Comparison of ENCODE assay signal across 16 cellular contexts in the genomic region with DNA sequence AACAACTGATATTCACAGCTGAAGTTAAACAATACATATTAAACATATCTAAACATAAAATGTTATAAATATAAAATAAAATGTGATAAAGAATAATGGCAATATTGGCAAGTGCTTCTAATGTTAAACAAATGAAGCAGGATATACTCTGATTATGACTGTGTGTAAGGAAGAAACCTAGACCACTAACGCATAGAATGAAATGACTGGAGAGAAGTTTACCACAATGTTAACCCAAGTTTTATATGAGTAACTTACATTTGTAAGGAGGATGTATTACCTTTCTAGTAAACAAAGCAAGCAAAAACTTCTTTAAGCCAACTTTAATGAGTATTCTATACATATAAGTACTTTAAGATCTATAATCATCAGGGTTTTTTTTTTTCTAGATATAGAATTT. TPM values are rescaled to one million over a fixed set of nuclear protein-coding genes. Genes with fewer than 3 reads are reported as not detected.
DNase-seq lines count a peak whose midpoint lies in the region; ATAC-seq and TF ChIP-seq lines count a peak whose summit lies in the region.
"Had no signal": no experiment of that assay in that cellular context is flagged by ENCODE, and none has a peak within 500 bp of the region (broad histone marks: within the 10 kb centered on the region; RNA-seq: fewer than 3 reads in every experiment).

No MANE protein-coding gene starts in this region.

- TF ChIP-seq EP300 in esophagus muscularis mucosa (IDR thresholded peaks at IDR 0.05): no peak

- no peaks in the 10 kb centered on the region for H3K27me3 ChIP-seq in CD4-positive, alpha-beta T cell (ENCODE audit: control insufficient read depth, insufficient read depth, low read length)
- H3K27me3 ChIP-seq in esophagus muscularis mucosa: no peaks in the 10 kb centered on the region

- H3K27me3 Mint-ChIP-seq in activated T-cell treated with anti-CD3 and anti-CD28 coated beads, Interleukin-2, amount 50 U/mL, for 72 hours (ENCODE audit: low read depth): no peaks in the 10 kb centered on the region
- H3K27me3 Mint-ChIP-seq in activated T-cell treated with anti-CD3 and anti-CD28 coated beads, Interleukin-2, amount 50 U/mL, for 4 hours (ENCODE audit: low read depth): no peaks in the 10 kb centered on the region
- no peaks in the 10 kb centered on the region for H3K27me3 Mint-ChIP-seq in central memory CD8-positive, alpha-beta T cell
- no peaks in the 10 kb centered on the region for H3K27me3 Mint-ChIP-seq in stimulated activated naive CD8-positive, alpha-beta T cell treated with anti-CD3 and anti-CD28 coated beads, Interleukin-15, amount 100 ng/mL, for 72 hours
- no peaks in the 10 kb centered on the region for H3K27me3 Mint-ChIP-seq in CD4-positive, alpha-beta T cell
- H3K27me3 Mint-ChIP-seq: B cell; CD4-positive, alpha-beta memory T cell had no signal

- TF ChIP-seq POLR2A in esophagus muscularis mucosa (IDR thresholded peaks at IDR 0.05; ENCODE audit: low read depth): no peak

- no peaks in the 10 kb centered on the region for H3K4me1 Mint-ChIP-seq in activated T-cell treated with anti-CD3 and anti-CD28 coated beads, Interleukin-2, amount 50 U/mL, for 72 hours (ENCODE audit: low read depth)
- H3K4me1 Mint-ChIP-seq in activated T-cell treated with anti-CD3 and anti-CD28 coated beads, Interleukin-2, amount 50 U/mL, for 4 hours (ENCODE audit: low read depth): no peaks in the 10 kb centered on the region
- peaks cover 12% of the 10 kb centered on the region for H3K4me1 Mint-ChIP-seq in central memory CD8-positive, alpha-beta T cell
- no peaks in the 10 kb centered on the region for H3K4me1 Mint-ChIP-seq in stimulated activated naive CD8-positive, alpha-beta T cell treated with anti-CD3 and anti-CD28 coated beads, Interleukin-15, amount 100 ng/mL, for 72 hours
- no peaks in the 10 kb centered on the region for H3K4me1 Mint-ChIP-seq in CD4-positive, alpha-beta T cell (ENCODE audit: low read depth)
- H3K4me1 Mint-ChIP-seq: B cell had no signal

- no peaks in the 10 kb centered on the region for H3K9me3 ChIP-seq in CD4-positive, alpha-beta T cell (ENCODE audit: control insufficient read depth, low read length)
- H3K9me3 ChIP-seq in esophagus muscularis mucosa: no peaks in the 10 kb centered on the region
- H3K9me3 ChIP-seq: HAP-1 had no signal

- H3K9me3 Mint-ChIP-seq in activated T-cell treated with anti-CD3 and anti-CD28 coated beads, Interleukin-2, amount 50 U/mL, for 72 hours: peaks cover 0 to 2% of the 10 kb centered on the region in 2 donors
- peaks cover 7% of the 10 kb centered on the region for H3K9me3 Mint-ChIP-seq in activated T-cell treated with anti-CD3 and anti-CD28 coated beads, Interleukin-2, amount 50 U/mL, for 4 hours
- no peaks in the 10 kb centered on the region for H3K9me3 Mint-ChIP-seq in central memory CD8-positive, alpha-beta T cell
- peaks cover 7 to 15% of the 10 kb centered on the region in 2 donors for H3K9me3 Mint-ChIP-seq in stimulated activated naive CD8-positive, alpha-beta T cell treated with anti-CD3 and anti-CD28 coated beads, Interleukin-15, amount 100 ng/mL, for 72 hours
- H3K9me3 Mint-ChIP-seq in CD4-positive, alpha-beta T cell: peaks cover 2% of the 10 kb centered on the region

- ATAC-seq in activated T-cell treated with anti-CD3 and anti-CD28 coated beads, Interleukin-2, amount 50 U/mL, for 72 hours (replicated peaks in 1 of 2): peak; percentile 74 to 92
- no peak for ATAC-seq in activated T-cell treated with anti-CD3 and anti-CD28 coated beads, Interleukin-2, amount 50 U/mL, for 4 hours
- ATAC-seq in HG02610 (IDR thresholded peaks at IDR 0.05; ENCODE audit: unreplicated experiment): peak; percentile 56
- ATAC-seq in central memory CD8-positive, alpha-beta T cell (replicated peaks; ENCODE audit: extremely low read depth, poor library complexity, severe bottlenecking): no peak
- ATAC-seq in stimulated activated naive CD8-positive, alpha-beta T cell treated with anti-CD3 and anti-CD28 coated beads, Interleukin-15, amount 100 ng/mL, for 72 hours: peak; percentile 89
- ATAC-seq in CD4-positive, alpha-beta T cell (ENCODE audit: poor library complexity): no peak
- ATAC-seq: HepG2 had no signal

- no peak overlapping the region for H3K4me3 ChIP-seq in esophagus muscularis mucosa
- H3K4me3 ChIP-seq: HAP-1 had no signal

- no peak overlapping the region for H3K27ac ChIP-seq in CD4-positive, alpha-beta T cell (ENCODE audit: low read depth, low read length)
- no peak overlapping the region for H3K27ac ChIP-seq in esophagus muscularis mucosa (replicated peaks in 1 of 4)

- no peak overlapping the region for H3K4me3 Mint-ChIP-seq in activated T-cell treated with anti-CD3 and anti-CD28 coated beads, Interleukin-2, amount 50 U/mL, for 72 hours
- no peak overlapping the region for H3K4me3 Mint-ChIP-seq in activated T-cell treated with anti-CD3 and anti-CD28 coated beads, Interleukin-2, amount 50 U/mL, for 4 hours
- H3K4me3 Mint-ChIP-seq in central memory CD8-positive, alpha-beta T cell: no peak overlapping the region
- H3K4me3 Mint-ChIP-seq in stimulated activated naive CD8-positive, alpha-beta T cell treated with anti-CD3 and anti-CD28 coated beads, Interleukin-15, amount 100 ng/mL, for 72 hours: no peak overlapping the region
- H3K4me3 Mint-ChIP-seq in CD4-positive, alpha-beta T cell: no peak overlapping the region
- H3K4me3 Mint-ChIP-seq: B cell; CD4-positive, alpha-beta memory T cell had no signal

- H3K36me3 Mint-ChIP-seq in activated T-cell treated with anti-CD3 and anti-CD28 coated beads, Interleukin-2, amount 50 U/mL, for 72 hours (ENCODE audit: insufficient read depth in 2 of 2): peaks cover 12 to 31% of the 10 kb centered on the region in 2 donors
- H3K36me3 Mint-ChIP-seq in activated T-cell treated with anti-CD3 and anti-CD28 coated beads, Interleukin-2, amount 50 U/mL, for 4 hours (ENCODE audit: insufficient read depth): peaks cover 46% of the 10 kb centered on the region
- H3K36me3 Mint-ChIP-seq in central memory CD8-positive, alpha-beta T cell (ENCODE audit: insufficient read depth): peaks cover 20% of the 10 kb centered on the region
- peaks cover 62% of the 10 kb centered on the region for H3K36me3 Mint-ChIP-seq in CD4-positive, alpha-beta T cell (ENCODE audit: low read depth)

- intact Hi-C loops in CD4-positive, alpha-beta T cell (cut with DNase I, micrococcal nuclease): no loop called here
- intact Hi-C loops in esophagus muscularis mucosa (cut with DNase I): no loop called here

- no peak overlapping the region for H3K27ac Mint-ChIP-seq in activated T-cell treated with anti-CD3 and anti-CD28 coated beads, Interleukin-2, amount 50 U/mL, for 72 hours
- H3K27ac Mint-ChIP-seq in central memory CD8-positive, alpha-beta T cell (ENCODE audit: low read depth): peak overlapping the region; percentile 7
- no peak overlapping the region for H3K27ac Mint-ChIP-seq in stimulated activated naive CD8-positive, alpha-beta T cell treated with anti-CD3 and anti-CD28 coated beads, Interleukin-15, amount 100 ng/mL, for 72 hours
- no peak overlapping the region for H3K27ac Mint-ChIP-seq in CD4-positive, alpha-beta T cell
- H3K27ac Mint-ChIP-seq: B cell had no signal

- no peak for DNase-seq in activated T-cell treated with anti-CD3 and anti-CD28 coated beads, Interleukin-2, amount 50 U/mL, for 72 hours
- DNase-seq in activated T-cell treated with anti-CD3 and anti-CD28 coated beads, Interleukin-2, amount 50 U/mL, for 4 hours: no peak
- no peak for DNase-seq in central memory CD8-positive, alpha-beta T cell (ENCODE audit: low spot score in 2 of 2)
- no peak for DNase-seq in stimulated activated naive CD8-positive, alpha-beta T cell treated with anti-CD3 and anti-CD28 coated beads, Interleukin-15, amount 100 ng/mL, for 72 hours
- no peak for DNase-seq in CD4-positive, alpha-beta T cell
- no peak for DNase-seq in esophagus muscularis mucosa (ENCODE audit: extremely low spot score)
- DNase-seq: C1 segment of cervical spinal cord; CD4-positive, alpha-beta memory T cell; COR-L47; DMS153; DMS79 treated with DMSO at 0.1 percent for 48 hours; EL had no signal

- no peak for TF ChIP-seq CTCF in CD4-positive, alpha-beta T cell (IDR thresholded peaks at IDR 0.05)
- TF ChIP-seq CTCF in esophagus muscularis mucosa (IDR thresholded peaks at IDR 0.05): no peak

- POLR2A ChIA-PET in CD4-positive, alpha-beta T cell (lab: Charles Lee): interaction anchor here (0.6 kb wide), 1 partner anchor 42 kb away, joined by 3 read pairs; no protein-coding TSS in a partner anchor

- CTCF ChIA-PET in CD4-positive, alpha-beta T cell (lab: Charles Lee): no interaction called here

- WGBS in esophagus muscularis mucosa: 94% methylated on average over 1 of the region's 1 CpG

- H3K36me3 ChIP-seq in esophagus muscularis mucosa: peaks cover 0 to 55% (median 28%) of the 10 kb centered on the region in 4 donors

- no peaks in the 10 kb centered on the region for H3K4me1 ChIP-seq in esophagus muscularis mucosa
- H3K4me1 ChIP-seq: HAP-1 had no signal

RNA-seq across cellular contexts. Expression of a gene that starts 43.0 kb away (rescaled TPM):
- total RNA-seq in activated T-cell treated with anti-CD3 and anti-CD28 coated beads, Interleukin-2, amount 50 U/mL, for 72 hours: 10 to 100 TPM; 32.5 to 37.7 TPM
- total RNA-seq in activated T-cell treated with anti-CD3 and anti-CD28 coated beads, Interleukin-2, amount 50 U/mL, for 4 hours: 10 to 100 TPM; 27.8 to 31.4 (median 30.2) TPM
- 10 to 100 TPM; 14.9 to 18.4 TPM for total RNA-seq in CD4-positive, alpha-beta T cell
- total RNA-seq in esophagus muscularis mucosa: 10 to 100 TPM; 28.4 to 33.2 (median 29.9) TPM

Comparison
In these comparisons a context has a peak if more than half of its experiments do, and no peak if none do; other contexts are left out.
1. ATAC-seq: peak in activated T-cell treated with anti-CD3 and anti-CD28 coated beads, Interleukin-2, amount 50 U/mL, for 72 hours (2 of 2), HG02610 (single experiment) and stimulated activated naive CD8-positive, alpha-beta T cell treated with anti-CD3 and anti-CD28 coated beads, Interleukin-15, amount 100 ng/mL, for 72 hours (single experiment); none in activated T-cell treated with anti-CD3 and anti-CD28 coated beads, Interleukin-2, amount 50 U/mL, for 4 hours (0 of 2), central memory CD8-positive, alpha-beta T cell (single experiment) and CD4-positive, alpha-beta T cell (single experiment).